In the genomic region with DNA sequence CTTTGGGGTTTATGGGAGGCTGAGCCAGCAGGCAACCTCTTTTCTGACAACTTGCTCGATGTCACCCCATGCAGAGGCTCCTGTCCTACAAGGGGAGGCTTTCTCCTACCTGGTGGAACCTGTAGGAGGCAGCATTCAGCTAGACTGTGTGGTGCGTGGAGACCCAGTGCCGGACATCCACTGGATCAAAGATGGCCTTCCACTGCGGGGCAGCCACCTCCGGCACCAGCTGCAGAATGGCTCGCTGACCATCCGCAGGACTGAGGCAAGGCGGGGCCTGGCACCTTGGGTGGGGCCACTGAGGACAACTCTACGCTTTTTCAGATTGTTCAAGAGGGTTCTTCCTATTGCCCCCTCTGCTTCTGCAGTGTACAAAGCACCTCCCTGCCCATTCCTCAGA, we compare ENCODE assay signal across 1 cellular context.
TF ChIP-seq lines count a peak whose summit lies in the region.

No MANE protein-coding gene starts in this region.

TF ChIP-seq in HCT116, 20 proteins besides CTCF, POLR2A, EP300 and RAD21 (continued from another document):
- TF ChIP-seq, protein P1, sequence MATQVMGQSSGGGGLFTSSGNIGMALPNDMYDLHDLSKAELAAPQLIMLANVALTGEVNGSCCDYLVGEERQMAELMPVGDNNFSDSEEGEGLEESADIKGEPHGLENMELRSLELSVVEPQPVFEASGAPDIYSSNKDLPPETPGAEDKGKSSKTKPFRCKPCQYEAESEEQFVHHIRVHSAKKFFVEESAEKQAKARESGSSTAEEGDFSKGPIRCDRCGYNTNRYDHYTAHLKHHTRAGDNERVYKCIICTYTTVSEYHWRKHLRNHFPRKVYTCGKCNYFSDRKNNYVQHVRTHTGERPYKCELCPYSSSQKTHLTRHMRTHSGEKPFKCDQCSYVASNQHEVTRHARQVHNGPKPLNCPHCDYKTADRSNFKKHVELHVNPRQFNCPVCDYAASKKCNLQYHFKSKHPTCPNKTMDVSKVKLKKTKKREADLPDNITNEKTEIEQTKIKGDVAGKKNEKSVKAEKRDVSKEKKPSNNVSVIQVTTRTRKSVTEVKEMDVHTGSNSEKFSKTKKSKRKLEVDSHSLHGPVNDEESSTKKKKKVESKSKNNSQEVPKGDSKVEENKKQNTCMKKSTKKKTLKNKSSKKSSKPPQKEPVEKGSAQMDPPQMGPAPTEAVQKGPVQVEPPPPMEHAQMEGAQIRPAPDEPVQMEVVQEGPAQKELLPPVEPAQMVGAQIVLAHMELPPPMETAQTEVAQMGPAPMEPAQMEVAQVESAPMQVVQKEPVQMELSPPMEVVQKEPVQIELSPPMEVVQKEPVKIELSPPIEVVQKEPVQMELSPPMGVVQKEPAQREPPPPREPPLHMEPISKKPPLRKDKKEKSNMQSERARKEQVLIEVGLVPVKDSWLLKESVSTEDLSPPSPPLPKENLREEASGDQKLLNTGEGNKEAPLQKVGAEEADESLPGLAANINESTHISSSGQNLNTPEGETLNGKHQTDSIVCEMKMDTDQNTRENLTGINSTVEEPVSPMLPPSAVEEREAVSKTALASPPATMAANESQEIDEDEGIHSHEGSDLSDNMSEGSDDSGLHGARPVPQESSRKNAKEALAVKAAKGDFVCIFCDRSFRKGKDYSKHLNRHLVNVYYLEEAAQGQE (IDR thresholded peaks at IDR 0.05; ENCODE audit: low read depth): no peak
- TF ChIP-seq ZNF274 (IDR thresholded peaks at IDR 0.05; ENCODE audit: low read depth, low read length) (no peak), EGR1 (IDR thresholded peaks at IDR 0.05; ENCODE audit: low read depth) (no peak)
TF ChIP-seq in HCT116: peak in this region for 0.
